ENCODE assay signal across 7 cellular contexts in the genomic region with DNA sequence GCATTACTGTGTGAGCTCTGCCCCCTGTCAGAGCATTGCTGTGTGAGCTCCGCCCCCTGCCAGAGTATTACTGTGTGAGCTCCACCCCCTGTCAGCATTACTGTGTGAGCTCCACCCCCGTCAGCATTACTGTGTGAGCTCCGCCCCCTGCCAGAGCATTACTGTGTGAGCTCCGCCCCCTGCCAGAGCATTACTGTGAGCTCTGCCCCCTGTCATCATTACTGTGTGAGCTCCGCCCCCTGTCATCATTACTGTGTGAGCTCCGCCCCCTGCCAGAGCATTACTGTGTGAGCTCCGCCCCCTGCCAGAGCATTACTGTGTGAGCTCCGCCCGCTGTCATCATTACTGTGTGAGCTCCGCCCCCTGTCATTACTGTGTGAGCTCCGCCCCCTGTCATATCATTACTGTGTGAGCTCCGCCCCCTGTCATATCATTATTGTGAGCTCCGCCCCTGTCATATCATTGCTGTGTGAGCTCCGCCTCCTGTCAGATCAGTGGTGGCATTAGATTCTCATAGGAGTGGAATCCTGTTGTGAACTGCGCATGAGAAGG. TPM values are rescaled to one million over a fixed set of nuclear protein-coding genes. Genes with fewer than 3 reads are reported as not detected.
A peak's percentile ranks its signal among the peaks of the same experiment; 100 is the strongest.
DNase-seq lines count a peak whose midpoint lies in the region.

No MANE protein-coding gene starts in this region.

- DNase-seq in ELR (ENCODE audit: low read depth), result peak; percentile 83
- peak; percentile 53 for DNase-seq in NCI-H460 (ENCODE audit: extremely low read depth, low read depth)
- peak; percentile 52 for DNase-seq in activated CD4-positive, CD25-positive, alpha-beta regulatory T cell treated with anti-CD3 and anti-CD28 coated beads, Interleukin-2, amount 50 U/mL, for 72 hours
- DNase-seq in activated T-cell treated with anti-CD3 and anti-CD28 coated beads, Interleukin-2, amount 50 U/mL, for 48 hours, result peak; percentile 75 to 76
- DNase-seq in ecto neural progenitor cell (ENCODE audit: low spot score), result peak; percentile 44
- DNase-seq in lung microvascular endothelial cell (ENCODE audit: low read depth in 2 of 2), result peak; percentile 43 to 61
- DNase-seq in stimulated activated CD4-positive, alpha-beta T cell treated with anti-CD3 and anti-CD28 coated beads, Interleukin-1b, Interleukin-23, amount 100 ng/mL, for 48 hours, result peak; percentile 80

RNA-seq across cellular contexts. Expression of a gene that starts 33.5 kb away (rescaled TPM):
- total RNA-seq in NCI-H460 (2014; rRNA removed; shearing (Covaris generic)), result 0.15 and 0.23 TPM in 2 replicates
- polyA plus RNA-seq in NCI-H460 (2014; cell fraction: nucleus; rRNA removed), result 0.14 TPM in 1 of 2 replicates, not detected in the other
- total RNA-seq in lung microvascular endothelial cell, result under 0.01 TPM in 2 replicates

Comparison
In these comparisons a context has a peak if more than half of its experiments do, and no peak if none do; other contexts are left out.
1. Peak in every context shown above with its lines: DNase-seq.